8 cellular contexts compared by ENCODE assay signal in the genomic region with DNA sequence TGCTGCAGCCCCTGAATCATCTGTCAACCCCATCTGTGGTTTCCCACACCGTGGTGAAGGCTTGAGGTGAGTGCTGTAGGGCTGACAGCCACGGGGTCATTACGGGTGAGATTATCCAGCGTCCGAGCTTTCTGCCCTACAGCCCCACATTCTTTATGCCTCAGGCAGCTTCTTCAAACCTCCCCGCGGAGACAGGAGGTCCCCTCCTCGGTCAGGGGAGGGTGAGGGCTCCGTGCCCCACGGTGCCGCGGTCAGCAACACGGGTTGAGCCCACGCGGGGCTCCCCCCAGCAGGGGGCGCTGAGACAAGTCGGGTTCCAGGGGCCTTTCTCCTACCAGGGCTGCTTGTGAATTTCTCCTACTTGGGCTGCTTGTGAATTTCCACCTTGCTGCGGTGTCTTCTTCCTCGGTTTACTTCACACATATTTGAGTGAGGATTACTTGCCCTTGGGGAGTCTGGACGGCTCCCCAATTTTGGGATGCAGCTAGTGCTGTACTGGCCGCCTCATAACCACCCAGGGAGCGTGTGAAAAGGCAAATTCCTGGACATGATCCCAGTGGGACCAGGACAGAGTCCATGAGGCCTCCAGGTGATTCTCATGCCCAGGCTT. TPM values are rescaled to one million over a fixed set of nuclear protein-coding genes. Genes with fewer than 3 reads are reported as not detected.
DNase-seq lines count a peak whose midpoint lies in the region; ATAC-seq and TF ChIP-seq lines count a peak whose summit lies in the region.

No MANE protein-coding gene starts in this region.

- no peaks in the 10 kb centered on the region for H3K9me3 ChIP-seq in HEK293 (ENCODE audit: control insufficient read depth, insufficient read depth, low read depth, low read length)

- CTCF ChIA-PET in HEK293 (lab: Yijun Ruan, JAX), result interaction anchor here (0.6 to 4.8 kb wide), 36 partner anchors 10 to 358 kb away, joined by 3 to 35 read pairs (median 4); a partner anchor contains a TSS

- POLR2A ChIA-PET in HEK293 (lab: Yijun Ruan, JAX), result no interaction called here

- peak; percentile 53 for DNase-seq in ACHN
- DNase-seq in activated CD4-positive, alpha-beta T cell treated with anti-CD3 and anti-CD28 coated beads for 1 hour, result peak; percentile 40
- peak; percentile 43 for DNase-seq in choroid plexus epithelial cell (ENCODE audit: low read depth)
- peak; percentile 37 for DNase-seq in myocyte (ENCODE audit: low read depth)
- DNase-seq in stimulated activated CD8-positive, alpha-beta memory T cell treated with anti-CD3 and anti-CD28 coated beads, Interleukin-7, amount 100 ng/mL, for 48 hours (ENCODE audit: extremely low read depth in 1 of 2, low read depth in 1 of 2), result peak; percentile 8 to 9
- no peak for DNase-seq in NCI-H2171 (lab: John Stamatoyannopoulos, UW)

- no peak for ATAC-seq in HG03108 (IDR thresholded peaks at IDR 0.05; ENCODE audit: unreplicated experiment)

- no peak overlapping the region for H3K27ac ChIP-seq in HEK293 (ENCODE audit: extremely low read depth, low read depth, low read length)

- H3K4me1 ChIP-seq in HEK293 (ENCODE audit: control insufficient read depth, insufficient read depth, low read length), result no peaks in the 10 kb centered on the region

- no peaks in the 10 kb centered on the region for H3K36me3 ChIP-seq in HEK293 (ENCODE audit: control insufficient read depth in 2 of 2, insufficient read depth in 1 of 2, low read length in 2 of 2)

- in situ Hi-C loops in ACHN (cut with HindIII; ENCODE audit: low pct_ligation_motif_present, low pct_unique_long_range_greater_than_20kb, low sequenced_read_pairs), result no loop called here

- H3K4me3 ChIP-seq in HEK293 (ENCODE audit: low read depth, low read length), result no peak overlapping the region
- no peak overlapping the region for H3K4me3 ChIP-seq in choroid plexus epithelial cell (ENCODE audit: low read depth, low read length)

- TF ChIP-seq CTCF in HEK293 (tag by site-specific recombination; IDR thresholded peaks at IDR 0.05) (peak; percentile 49; the same call in 1 of the 2 replicates), choroid plexus epithelial cell (conservative IDR thresholded peaks at IDR 0.05; ENCODE audit: low read depth, low read length) (peak; percentile 77)

TF ChIP-seq in HEK293, 187 proteins besides CTCF, POLR2A, EP300 and RAD21:
- TF ChIP-seq ZNF19 (tag by site-specific recombination; IDR thresholded peaks at IDR 0.05; ENCODE audit: low read depth) (no peak), RBAK (tag by site-specific recombination; IDR thresholded peaks at IDR 0.05) (no peak), ZNF501 (tag by site-specific recombination; IDR thresholded peaks at IDR 0.05) (no peak), GLIS1 (tag by site-specific recombination; IDR thresholded peaks at IDR 0.05) (0 out of 2 replicates have a peak, but pooled peaks have one; percentile 11), ZSCAN16 (tag by site-specific recombination; IDR thresholded peaks at IDR 0.05) (no peak), ZNF335 (tag by site-specific recombination; conservative IDR thresholded peaks at IDR 0.05) (peak; percentile 65; the same call in 1 of the 2 replicates), EGR2 (tag by site-specific recombination; IDR thresholded peaks at IDR 0.05; ENCODE audit: low read depth) (no peak), ZNF654 (tag by site-specific recombination; IDR thresholded peaks at IDR 0.05; ENCODE audit: low read depth) (peak; percentile 24; the same call in 1 of the 2 replicates), ZBTB48 (tag by site-specific recombination; IDR thresholded peaks at IDR 0.05) (peak; percentile 84; the same call in 1 of the 2 replicates), ZEB2 (tag by site-specific recombination; IDR thresholded peaks at IDR 0.05) (no peak), ZBTB8A (tag by site-specific recombination; IDR thresholded peaks at IDR 0.05) (0 out of 2 replicates have a peak, but pooled peaks have one; percentile 28), ZNF423 (tag by site-specific recombination; IDR thresholded peaks at IDR 0.05) (no peak), ZIC2 (tag by site-specific recombination; IDR thresholded peaks at IDR 0.05) (peak; percentile 57), ZXDB (tag by site-specific recombination; IDR thresholded peaks at IDR 0.05) (peak; percentile 36; the same call in 1 of the 2 replicates), YY2 (tag by site-specific recombination; IDR thresholded peaks at IDR 0.05) (no peak), ZNF560 (tag by site-specific recombination; IDR thresholded peaks at IDR 0.05; ENCODE audit: borderline replicate concordance) (no peak)
- TF ChIP-seq, protein P1, sequence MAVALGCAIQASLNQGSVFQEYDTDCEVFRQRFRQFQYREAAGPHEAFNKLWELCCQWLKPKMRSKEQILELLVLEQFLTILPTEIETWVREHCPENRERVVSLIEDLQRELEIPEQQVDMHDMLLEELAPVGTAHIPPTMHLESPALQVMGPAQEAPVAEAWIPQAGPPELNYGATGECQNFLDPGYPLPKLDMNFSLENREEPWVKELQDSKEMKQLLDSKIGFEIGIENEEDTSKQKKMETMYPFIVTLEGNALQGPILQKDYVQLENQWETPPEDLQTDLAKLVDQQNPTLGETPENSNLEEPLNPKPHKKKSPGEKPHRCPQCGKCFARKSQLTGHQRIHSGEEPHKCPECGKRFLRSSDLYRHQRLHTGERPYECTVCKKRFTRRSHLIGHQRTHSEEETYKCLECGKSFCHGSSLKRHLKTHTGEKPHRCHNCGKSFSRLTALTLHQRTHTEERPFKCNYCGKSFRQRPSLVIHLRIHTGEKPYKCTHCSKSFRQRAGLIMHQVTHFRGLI (tag by site-specific recombination; IDR thresholded peaks at IDR 0.05), result no peak
- TF ChIP-seq, protein P2, sequence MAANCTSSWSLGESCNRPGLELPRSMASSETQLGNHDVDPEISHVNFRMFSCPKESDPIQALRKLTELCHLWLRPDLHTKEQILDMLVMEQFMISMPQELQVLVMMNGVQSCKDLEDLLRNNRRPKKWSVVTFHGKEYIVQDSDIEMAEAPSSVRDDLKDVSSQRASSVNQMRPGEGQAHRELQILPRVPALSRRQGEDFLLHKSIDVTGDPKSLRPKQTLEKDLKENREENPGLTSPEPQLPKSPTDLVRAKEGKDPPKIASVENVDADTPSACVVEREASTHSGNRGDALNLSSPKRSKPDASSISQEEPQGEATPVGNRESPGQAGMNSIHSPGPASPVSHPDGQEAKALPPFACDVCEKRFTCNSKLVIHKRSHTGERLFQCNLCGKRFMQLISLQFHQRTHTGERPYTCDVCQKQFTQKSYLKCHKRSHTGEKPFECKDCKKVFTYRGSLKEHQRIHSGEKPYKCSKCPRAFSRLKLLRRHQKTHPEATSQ (tag by site-specific recombination; IDR thresholded peaks at IDR 0.05), result no peak
- TF ChIP-seq, protein P3, sequence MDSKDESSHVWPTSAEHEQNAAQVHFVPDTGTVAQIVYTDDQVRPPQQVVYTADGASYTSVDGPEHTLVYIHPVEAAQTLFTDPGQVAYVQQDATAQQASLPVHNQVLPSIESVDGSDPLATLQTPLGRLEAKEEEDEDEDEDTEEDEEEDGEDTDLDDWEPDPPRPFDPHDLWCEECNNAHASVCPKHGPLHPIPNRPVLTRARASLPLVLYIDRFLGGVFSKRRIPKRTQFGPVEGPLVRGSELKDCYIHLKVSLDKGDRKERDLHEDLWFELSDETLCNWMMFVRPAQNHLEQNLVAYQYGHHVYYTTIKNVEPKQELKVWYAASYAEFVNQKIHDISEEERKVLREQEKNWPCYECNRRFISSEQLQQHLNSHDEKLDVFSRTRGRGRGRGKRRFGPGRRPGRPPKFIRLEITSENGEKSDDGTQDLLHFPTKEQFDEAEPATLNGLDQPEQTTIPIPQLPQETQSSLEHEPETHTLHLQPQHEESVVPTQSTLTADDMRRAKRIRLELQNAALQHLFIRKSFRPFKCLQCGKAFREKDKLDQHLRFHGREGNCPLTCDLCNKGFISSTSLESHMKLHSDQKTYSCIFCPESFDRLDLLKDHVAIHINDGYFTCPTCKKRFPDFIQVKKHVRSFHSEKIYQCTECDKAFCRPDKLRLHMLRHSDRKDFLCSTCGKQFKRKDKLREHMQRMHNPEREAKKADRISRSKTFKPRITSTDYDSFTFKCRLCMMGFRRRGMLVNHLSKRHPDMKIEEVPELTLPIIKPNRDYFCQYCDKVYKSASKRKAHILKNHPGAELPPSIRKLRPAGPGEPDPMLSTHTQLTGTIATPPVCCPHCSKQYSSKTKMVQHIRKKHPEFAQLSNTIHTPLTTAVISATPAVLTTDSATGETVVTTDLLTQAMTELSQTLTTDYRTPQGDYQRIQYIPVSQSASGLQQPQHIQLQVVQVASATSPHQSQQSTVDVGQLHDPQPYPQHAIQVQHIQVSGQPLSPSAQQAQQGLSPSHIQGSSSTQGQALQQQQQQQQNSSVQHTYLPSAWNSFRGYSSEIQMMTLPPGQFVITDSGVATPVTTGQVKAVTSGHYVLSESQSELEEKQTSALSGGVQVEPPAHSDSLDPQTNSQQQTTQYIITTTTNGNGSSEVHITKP (tag by site-specific recombination; IDR thresholded peaks at IDR 0.05), result no peak
- TF ChIP-seq, protein P4, sequence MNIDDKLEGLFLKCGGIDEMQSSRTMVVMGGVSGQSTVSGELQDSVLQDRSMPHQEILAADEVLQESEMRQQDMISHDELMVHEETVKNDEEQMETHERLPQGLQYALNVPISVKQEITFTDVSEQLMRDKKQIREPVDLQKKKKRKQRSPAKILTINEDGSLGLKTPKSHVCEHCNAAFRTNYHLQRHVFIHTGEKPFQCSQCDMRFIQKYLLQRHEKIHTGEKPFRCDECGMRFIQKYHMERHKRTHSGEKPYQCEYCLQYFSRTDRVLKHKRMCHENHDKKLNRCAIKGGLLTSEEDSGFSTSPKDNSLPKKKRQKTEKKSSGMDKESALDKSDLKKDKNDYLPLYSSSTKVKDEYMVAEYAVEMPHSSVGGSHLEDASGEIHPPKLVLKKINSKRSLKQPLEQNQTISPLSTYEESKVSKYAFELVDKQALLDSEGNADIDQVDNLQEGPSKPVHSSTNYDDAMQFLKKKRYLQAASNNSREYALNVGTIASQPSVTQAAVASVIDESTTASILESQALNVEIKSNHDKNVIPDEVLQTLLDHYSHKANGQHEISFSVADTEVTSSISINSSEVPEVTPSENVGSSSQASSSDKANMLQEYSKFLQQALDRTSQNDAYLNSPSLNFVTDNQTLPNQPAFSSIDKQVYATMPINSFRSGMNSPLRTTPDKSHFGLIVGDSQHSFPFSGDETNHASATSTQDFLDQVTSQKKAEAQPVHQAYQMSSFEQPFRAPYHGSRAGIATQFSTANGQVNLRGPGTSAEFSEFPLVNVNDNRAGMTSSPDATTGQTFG (tag by site-specific recombination; IDR thresholded peaks at IDR 0.05; ENCODE audit: borderline replicate concordance), result no peak

RNA-seq across cellular contexts. Expression of a gene that starts 18.1 kb away (rescaled TPM):
- 0.26 and 0.43 TPM in 2 replicates for total RNA-seq in myocyte
- polyA plus RNA-seq in myocyte (2012), result 0.32 TPM

RNA-seq across cellular contexts. Expression of a gene that starts 48.9 kb away (rescaled TPM):
- 23.9 and 26.3 TPM in 2 replicates for total RNA-seq in myocyte
- 32.4 TPM for polyA plus RNA-seq in myocyte (2012)

RNA-seq across cellular contexts. Expression of a gene that starts 49.9 kb away (rescaled TPM):
- total RNA-seq in myocyte, result not detected in 2 replicates
- not detected for polyA plus RNA-seq in myocyte (2012)
